ENCODE assay signal across 1 cellular context in genomic region chr6:28266563-28266961, GRCh38.
TF ChIP-seq lines count a peak whose summit lies in the region.

No MANE protein-coding gene starts in this region.

TF ChIP-seq in HepG2, 621 proteins besides CTCF, POLR2A, EP300 and RAD21:
- 0 out of 2 replicates have a peak, but pooled peaks have one; percentile 6 for TF ChIP-seq ZBTB3 (CRISPR knock-in tag; IDR thresholded peaks at IDR 0.05; ENCODE audit: borderline replicate concordance, low read depth)
- TF ChIP-seq ZNF816 (CRISPR knock-in tag; IDR thresholded peaks at IDR 0.05; ENCODE audit: borderline replicate concordance): peak; percentile 85
- no peak for TF ChIP-seq ZNF446 (CRISPR knock-in tag; IDR thresholded peaks at IDR 0.05)
- TF ChIP-seq, protein P1, sequence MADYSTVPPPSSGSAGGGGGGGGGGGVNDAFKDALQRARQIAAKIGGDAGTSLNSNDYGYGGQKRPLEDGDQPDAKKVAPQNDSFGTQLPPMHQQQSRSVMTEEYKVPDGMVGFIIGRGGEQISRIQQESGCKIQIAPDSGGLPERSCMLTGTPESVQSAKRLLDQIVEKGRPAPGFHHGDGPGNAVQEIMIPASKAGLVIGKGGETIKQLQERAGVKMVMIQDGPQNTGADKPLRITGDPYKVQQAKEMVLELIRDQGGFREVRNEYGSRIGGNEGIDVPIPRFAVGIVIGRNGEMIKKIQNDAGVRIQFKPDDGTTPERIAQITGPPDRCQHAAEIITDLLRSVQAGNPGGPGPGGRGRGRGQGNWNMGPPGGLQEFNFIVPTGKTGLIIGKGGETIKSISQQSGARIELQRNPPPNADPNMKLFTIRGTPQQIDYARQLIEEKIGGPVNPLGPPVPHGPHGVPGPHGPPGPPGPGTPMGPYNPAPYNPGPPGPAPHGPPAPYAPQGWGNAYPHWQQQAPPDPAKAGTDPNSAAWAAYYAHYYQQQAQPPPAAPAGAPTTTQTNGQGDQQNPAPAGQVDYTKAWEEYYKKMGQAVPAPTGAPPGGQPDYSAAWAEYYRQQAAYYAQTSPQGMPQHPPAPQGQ (CRISPR knock-in tag; IDR thresholded peaks at IDR 0.05; ENCODE audit: borderline replicate concordance): no peak
- TF ChIP-seq ZNF614 (CRISPR knock-in tag; IDR thresholded peaks at IDR 0.05; ENCODE audit: borderline replicate concordance): no peak
- 0 out of 2 replicates have a peak, but pooled peaks have one; percentile 40 for TF ChIP-seq NAIF1 (CRISPR knock-in tag; IDR thresholded peaks at IDR 0.05; ENCODE audit: borderline replicate concordance)
- no peak for TF ChIP-seq CREB1 (IDR thresholded peaks at IDR 0.05)
- no peak for TF ChIP-seq CREB1 (CRISPR knock-in tag; IDR thresholded peaks at IDR 0.05)
- peak; percentile 94 for TF ChIP-seq CBX2 (IDR thresholded peaks at IDR 0.05; ENCODE audit: low read depth, low read length)
- no peak for TF ChIP-seq CBX2 (CRISPR knock-in tag; IDR thresholded peaks at IDR 0.05; ENCODE audit: low read depth)
- TF ChIP-seq, protein P2, sequence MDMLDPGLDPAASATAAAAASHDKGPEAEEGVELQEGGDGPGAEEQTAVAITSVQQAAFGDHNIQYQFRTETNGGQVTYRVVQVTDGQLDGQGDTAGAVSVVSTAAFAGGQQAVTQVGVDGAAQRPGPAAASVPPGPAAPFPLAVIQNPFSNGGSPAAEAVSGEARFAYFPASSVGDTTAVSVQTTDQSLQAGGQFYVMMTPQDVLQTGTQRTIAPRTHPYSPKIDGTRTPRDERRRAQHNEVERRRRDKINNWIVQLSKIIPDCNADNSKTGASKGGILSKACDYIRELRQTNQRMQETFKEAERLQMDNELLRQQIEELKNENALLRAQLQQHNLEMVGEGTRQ (IDR thresholded peaks at IDR 0.05; ENCODE audit: low read depth, low read length): no peak
- TF ChIP-seq, protein P2 (CRISPR knock-in tag; IDR thresholded peaks at IDR 0.05; ENCODE audit: borderline replicate concordance): 0 out of 2 replicates have a peak, but pooled peaks have one; percentile 21
- TF ChIP-seq ZNF564 (CRISPR knock-in tag; IDR thresholded peaks at IDR 0.05): no peak
- no peak for TF ChIP-seq ZNF777 (CRISPR knock-in tag; IDR thresholded peaks at IDR 0.05)
- TF ChIP-seq PHF5A (CRISPR knock-in tag; IDR thresholded peaks at IDR 0.05; ENCODE audit: low read depth, unreplicated experiment): peak; percentile 17
- TF ChIP-seq KLF11 (CRISPR knock-in tag; IDR thresholded peaks at IDR 0.05): no peak
- peak; percentile 55; the same call in 1 of the 2 replicates for TF ChIP-seq ELF4 (CRISPR knock-in tag; IDR thresholded peaks at IDR 0.05; ENCODE audit: borderline replicate concordance)
- TF ChIP-seq ISX (CRISPR knock-in tag; conservative IDR thresholded peaks at IDR 0.05): no peak
- no peak for TF ChIP-seq ZSCAN5A (CRISPR knock-in tag; IDR thresholded peaks at IDR 0.05; ENCODE audit: borderline replicate concordance)
- TF ChIP-seq THAP7 (CRISPR knock-in tag; IDR thresholded peaks at IDR 0.05): no peak
- no peak for TF ChIP-seq ZNF180 (CRISPR knock-in tag; IDR thresholded peaks at IDR 0.05; ENCODE audit: borderline replicate concordance, low read depth)
- no peak for TF ChIP-seq FOXM1 (CRISPR knock-in tag; IDR thresholded peaks at IDR 0.05)
TF ChIP-seq in HepG2: peak in this region for 7.
